In genomic region chr19:43527860-43528622, GRCh38 we compare ENCODE assay signal across 8 cellular contexts. TPM values are rescaled to one million over a fixed set of nuclear protein-coding genes. Genes with fewer than 3 reads are reported as not detected.
DNase-seq lines count a peak whose midpoint lies in the region; ATAC-seq and TF ChIP-seq lines count a peak whose summit lies in the region.

No MANE protein-coding gene starts in this region.

- DNase-seq in Caco-2 (no peak), NCI-H1436 treated with DMSO at 0.1 percent for 48 hours (lab: John Stamatoyannopoulos, UW) (peak; percentile 20), neural crest cell (ENCODE audit: low read depth, low spot score) (no peak), dermis blood vessel endothelial cell (no peak), HuH-7 (ENCODE audit: low spot score) (no peak)

- no peaks in the 10 kb centered on the region for H3K36me3 ChIP-seq in Caco-2 (ENCODE audit: control insufficient read depth, insufficient read depth, low read length)

- peaks cover 16% of the 10 kb centered on the region for H3K4me1 ChIP-seq in Caco-2

- intact Hi-C loops in Caco-2 (cut with micrococcal nuclease; ENCODE audit: unreplicated experiment) = loop anchor here (5.0 kb wide), 1 partner anchor 66 kb away; no protein-coding TSS in a partner anchor

- no TSS peak for BruUV-seq in Caco-2 (replicated peaks; lab: Mats Ljungman, UMichigan)

- TF ChIP-seq CTCF in Caco-2 (IDR thresholded peaks at IDR 0.05; ENCODE audit: insufficient read depth in 1 of 2, low read depth in 1 of 2, low read length in 1 of 2, severe bottlenecking in 1 of 2, unreplicated experiment in 1 of 2) (no peak), brain (conservative IDR thresholded peaks at IDR 0.05) (no peak), neural crest cell (conservative IDR thresholded peaks at IDR 0.05) (no peak)

- CTCF ChIA-PET in Caco-2 (lab: Charles Lee) = interaction anchor here (0.6 to 1.3 kb wide), 2 partner anchors 81 to 1242 kb away, joined by 5 read pairs; no protein-coding TSS in a partner anchor

- H3K36me3 Mint-ChIP-seq in Caco-2 (ENCODE audit: insufficient read depth, unreplicated experiment) = peaks cover 21% of the 10 kb centered on the region
- H3K36me3 Mint-ChIP-seq in brain = no peaks in the 10 kb centered on the region
- H3K36me3 Mint-ChIP-seq in neural crest cell (ENCODE audit: low read depth) = no peaks in the 10 kb centered on the region

- peak overlapping the region; percentile 98 for H3K4me3 Mint-ChIP-seq in Caco-2 (ENCODE audit: unreplicated experiment)
- H3K4me3 Mint-ChIP-seq in brain = peak overlapping the region; percentile 46 to 88 (median 77)
- peak overlapping the region; percentile 66 for H3K4me3 Mint-ChIP-seq in neural crest cell

- H3K9me3 ChIP-seq in Caco-2 = no peaks in the 10 kb centered on the region

- H3K9me3 Mint-ChIP-seq in Caco-2 (ENCODE audit: unreplicated experiment) = no peaks in the 10 kb centered on the region
- H3K9me3 Mint-ChIP-seq in brain = no peaks in the 10 kb centered on the region
- no peaks in the 10 kb centered on the region for H3K9me3 Mint-ChIP-seq in neural crest cell

- H3K4me1 Mint-ChIP-seq in Caco-2 (ENCODE audit: low read depth, unreplicated experiment) (peaks cover 18% of the 10 kb centered on the region), brain (peaks cover 37% of the 10 kb centered on the region), neural crest cell (peaks cover 41% of the 10 kb centered on the region)

- ATAC-seq in HG03432 (IDR thresholded peaks at IDR 0.05; ENCODE audit: unreplicated experiment) (no peak), GM18519 (IDR thresholded peaks at IDR 0.05; ENCODE audit: low FRiP score, unreplicated experiment) (no peak)

- H3K4me3 ChIP-seq in Caco-2 (ENCODE audit: low read depth, low read length) = 0 out of 2 replicates have a peak overlapping the region, but pooled peaks have one; percentile 5

- H3K27me3 Mint-ChIP-seq in Caco-2 (ENCODE audit: insufficient read depth, unreplicated experiment) (no peaks in the 10 kb centered on the region), brain (peaks cover 8% of the 10 kb centered on the region), neural crest cell (ENCODE audit: low read depth) (peaks cover 5% of the 10 kb centered on the region)

- POLR2A ChIA-PET in Caco-2 (lab: Charles Lee) = interaction anchor here (0.7 kb wide), 1 partner anchor 140 kb away, joined by 3 read pairs; no protein-coding TSS in a partner anchor

- H3K27me3 ChIP-seq in Caco-2 (replicated peaks; ENCODE audit: control insufficient read depth, insufficient read depth, low read length) = no peaks in the 10 kb centered on the region

- H3K27ac Mint-ChIP-seq in Caco-2 (ENCODE audit: unreplicated experiment) (peak overlapping the region; percentile 93), brain (peak overlapping the region in 2 of 5 experiments; percentile 66 to 81), neural crest cell (ENCODE audit: unreplicated experiment) (no peak overlapping the region)

RNA-seq across cellular contexts. Expression of gene ETHE1, which starts 1.0 kb away (rescaled TPM):
- total RNA-seq in Caco-2 (2022) = 39.6 and 42.5 TPM in 2 replicates
- polyA plus RNA-seq in brain (ENCODE audit: insufficient read depth, low read depth, low replicate concordance) = 30.1 TPM
- 23.7 and 25.0 TPM in 2 replicates for total RNA-seq in neural crest cell
- 102 and 104 TPM in 2 replicates for total RNA-seq in dermis blood vessel endothelial cell

RNA-seq across cellular contexts. Expression of gene ZNF575, which starts 4.9 kb away (rescaled TPM):
- total RNA-seq in Caco-2 (2022) = 1.00 and 1.2 TPM in 2 replicates
- 4.1 TPM for polyA plus RNA-seq in brain (ENCODE audit: insufficient read depth, low read depth, low replicate concordance)
- 0.57 and 0.72 TPM in 2 replicates for total RNA-seq in neural crest cell
- 0.23 TPM in 1 of 2 replicates, not detected in the other for total RNA-seq in dermis blood vessel endothelial cell

RNA-seq across cellular contexts. Expression of gene PHLDB3, which starts 23.5 kb away (rescaled TPM):
- 33.1 and 35.7 TPM in 2 replicates for total RNA-seq in Caco-2 (2022)
- polyA plus RNA-seq in brain (ENCODE audit: insufficient read depth, low read depth, low replicate concordance) = 10.0 TPM
- 13.3 and 14.3 TPM in 2 replicates for total RNA-seq in neural crest cell
- total RNA-seq in dermis blood vessel endothelial cell = 34.2 and 49.8 TPM in 2 replicates

RNA-seq across cellular contexts. Expression of gene XRCC1, which starts 47.3 kb away (rescaled TPM):
- total RNA-seq in Caco-2 (2022) = 40.7 and 44.5 TPM in 2 replicates
- polyA plus RNA-seq in brain (ENCODE audit: insufficient read depth, low read depth, low replicate concordance) = 73.4 TPM
- 79.4 and 82.0 TPM in 2 replicates for total RNA-seq in neural crest cell
- total RNA-seq in dermis blood vessel endothelial cell = 16.8 and 18.6 TPM in 2 replicates

RNA-seq across cellular contexts. Expression of gene PINLYP, which starts 47.6 kb away (rescaled TPM):
- total RNA-seq in Caco-2 (2022) = 0.30 TPM in 1 of 2 replicates, not detected in the other
- polyA plus RNA-seq in brain (ENCODE audit: insufficient read depth, low read depth, low replicate concordance) = 22.6 TPM
- 9.5 and 11.7 TPM in 2 replicates for total RNA-seq in neural crest cell
- total RNA-seq in dermis blood vessel endothelial cell = 0.68 and 3.7 TPM in 2 replicates
